36 cellular contexts compared by ENCODE assay signal in the genomic region with DNA sequence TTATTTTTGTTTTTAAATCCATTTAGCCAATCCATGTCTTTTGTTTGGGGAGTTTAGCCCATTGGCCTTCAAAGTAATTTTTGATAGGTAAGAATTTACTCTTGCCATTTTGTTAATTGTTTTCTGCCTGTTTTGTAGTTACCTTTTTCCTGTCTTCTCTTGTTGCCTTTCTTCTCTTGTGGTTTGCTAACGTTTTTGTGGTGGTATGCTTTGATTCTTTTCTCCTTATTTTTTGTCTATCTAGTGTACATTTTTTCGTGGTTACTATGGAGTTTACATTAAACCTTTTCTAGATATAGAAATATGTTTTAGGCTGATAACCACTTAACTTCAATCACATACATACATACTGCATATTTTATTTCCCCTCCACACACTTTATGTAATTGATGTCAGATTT.
"Had no signal": no experiment of that assay in that cellular context is flagged by ENCODE, and none has a peak within 500 bp of the region (broad histone marks: within the 10 kb centered on the region; RNA-seq: fewer than 3 reads in every experiment).

No MANE protein-coding gene starts in this region.

- H3K27me3 ChIP-seq: MG63 had no signal

- H3K9me3 ChIP-seq: MG63 had no signal

- DNase-seq: Karpas-422, Kasumi-1, MG63, MM.1S, MV-4-11, NCI-H1048, NCI-H1092, NCI-H1092 treated with DMSO at 0.1 percent for 48 hours, NCI-H1105, NCI-H1105 treated with DMSO at 0.1 percent for 48 hours, NCI-H1417, NCI-H1417 treated with DMSO at 0.1 percent for 48 hours, NCI-H1436, NCI-H1436 treated with DMSO at 0.1 percent for 48 hours, NCI-H146, NCI-H1694, NCI-H1694 treated with DMSO at 0.1 percent for 48 hours, NCI-H187, NCI-H187 treated with DMSO at 0.1 percent for 48 hours, NCI-H1930, NCI-H2029, NCI-H2029 treated with DMSO at 0.1 percent for 48 hours, NCI-H2081, NCI-H2081 treated with DMSO at 0.1 percent for 48 hours, NCI-H2107, NCI-H2171, NCI-H2171 treated with DMSO at 0.1 percent for 48 hours, NCI-H2227 treated with DMSO at 0.1 percent for 48 hours, NCI-H345, NCI-H446, NCI-H446 treated with DMSO at 0.1 percent for 48 hours, NCI-H510A, NCI-H510A treated with DMSO at 0.1 percent for 48 hours, NCI-H524, NCI-H524 treated with DMSO at 0.1 percent for 48 hours, NCI-H526 had no signal

- H3K4me3 ChIP-seq: MG63 had no signal

- H3K36me3 ChIP-seq: MG63 had no signal
